In genomic region chr12:52278931-52279682, GRCh38 we compare ENCODE assay signal across 8 cellular contexts. TPM values are rescaled to one million over a fixed set of nuclear protein-coding genes. Genes with fewer than 3 reads are reported as not detected.
A peak's percentile ranks its signal among the peaks of the same experiment; 100 is the strongest.
DNase-seq lines count a peak whose midpoint lies in the region; ATAC-seq and TF ChIP-seq lines count a peak whose summit lies in the region.

No MANE protein-coding gene starts in this region.

- 64% methylated on average over 2 of the region's 28 CpGs for WGBS in right lobe of liver (ENCODE audit: insufficient coverage, low coverage, low lambda C conversion rate, missing lambda C conversion rate)

- H3K27ac ChIP-seq in right lobe of liver, result no peak overlapping the region

- intact Hi-C loops in right lobe of liver (cut with DNase I), result no loop called here

- no peak for TF ChIP-seq POLR2A in right lobe of liver (IDR thresholded peaks at IDR 0.05)

- H3K27me3 ChIP-seq in right lobe of liver, result no peaks in the 10 kb centered on the region

- DNase-seq in ELF-1 (ENCODE audit: low read depth, low spot score) (peak; percentile 85), NCI-H2227 (lab: John Stamatoyannopoulos, UW; ENCODE audit: unreplicated experiment) (peak; percentile 71), dedifferentiated amniotic fluid mesenchymal stem cell (ENCODE audit: extremely low spot score) (peak; percentile 64), right lobe of liver (peak; percentile 74 to 82 (median 79))
- DNase-seq in activated CD4-positive, alpha-beta T cell treated with anti-CD3 and anti-CD28 coated beads for 48 hours, result peak; percentile 83
- DNase-seq in stimulated activated CD4-positive, alpha-beta T cell treated with anti-CD3 and anti-CD28 coated beads, Interleukin-4, amount 100 ng/mL, for 4 hours, result peak; percentile 52 to 74

- H3K9me3 ChIP-seq in right lobe of liver, result no peaks in the 10 kb centered on the region

- peak; percentile 88 to 98 (median 98) for TF ChIP-seq CTCF in right lobe of liver (IDR thresholded peaks at IDR 0.05)

- H3K4me3 ChIP-seq in right lobe of liver, result no peak overlapping the region

- ATAC-seq in HG02610 (IDR thresholded peaks at IDR 0.05; ENCODE audit: unreplicated experiment), result peak; percentile 67
- ATAC-seq in right lobe of liver, result peak; percentile 91 to 97 (median 94)
- no peak for ATAC-seq in HG03108 (IDR thresholded peaks at IDR 0.05; ENCODE audit: unreplicated experiment)

- no peaks in the 10 kb centered on the region for H3K4me1 ChIP-seq in right lobe of liver

- no peaks in the 10 kb centered on the region for H3K36me3 ChIP-seq in right lobe of liver

RNA-seq across cellular contexts. Expression of gene KRT86, which starts 4.7 kb away (rescaled TPM):
- total RNA-seq in right lobe of liver, result not detected

RNA-seq across cellular contexts. Expression of gene KRT81, which starts 12.2 kb away (rescaled TPM):
- under 1 TPM in 1 of 6 experiments, not detected in 5; 0.13 TPM for total RNA-seq in right lobe of liver

RNA-seq across cellular contexts. Expression of gene KRT83, which starts 42.1 kb away (rescaled TPM):
- not detected for total RNA-seq in right lobe of liver

RNA-seq across cellular contexts. Expression of gene KRT7, which starts 46.1 kb away (rescaled TPM):
- total RNA-seq in right lobe of liver, result 10 to 100 TPM in 3 of 6 experiments, 1 to 10 TPM in 3; 3.4 to 19.2 (median 10.7) TPM
